ENCODE assay signal across 8 cellular contexts in genomic region chr4:183407128-183407585, GRCh38.
DNase-seq lines count a peak whose midpoint lies in the region; ATAC-seq lines count a peak whose summit lies in the region.

No MANE protein-coding gene starts in this region.

- peak; percentile 83 for ATAC-seq in GM18907 (IDR thresholded peaks at IDR 0.05; ENCODE audit: unreplicated experiment)
- peak; percentile 94 for ATAC-seq in HG03139 (IDR thresholded peaks at IDR 0.05; ENCODE audit: unreplicated experiment)
- peak; percentile 98 to 99 for ATAC-seq in activated CD4-positive, CD25-positive, alpha-beta regulatory T cell treated with anti-CD3 and anti-CD28 coated beads, Interleukin-2, amount 50 U/mL, for 24 hours

- DNase-seq in AG08396 (ENCODE audit: low spot score): peak; percentile 84
- peak; percentile 85 for DNase-seq in NCI-H345 (lab: John Stamatoyannopoulos, UW)
- peak; percentile 72 for DNase-seq in cerebellar cortex (ENCODE audit: low spot score)
- DNase-seq in kidney glomerular epithelial cell (lab: John Stamatoyannopoulos, UW): peak; percentile 46
- peak; percentile 81 to 93 (median 86) for DNase-seq in stimulated activated CD4-positive, alpha-beta T cell treated with anti-CD3 and anti-CD28 coated beads, Interleukin-1b, Interleukin-23, amount 100 ng/mL, for 24 hours (ENCODE audit: low read depth in 4 of 4, low spot score in 1 of 4)

Comparison
In these comparisons a context has a peak if more than half of its experiments do, and no peak if none do; other contexts are left out.
1. Peak in every context shown above with its lines: DNase-seq and ATAC-seq.